ENCODE assay signal across 8 cellular contexts in the genomic region with DNA sequence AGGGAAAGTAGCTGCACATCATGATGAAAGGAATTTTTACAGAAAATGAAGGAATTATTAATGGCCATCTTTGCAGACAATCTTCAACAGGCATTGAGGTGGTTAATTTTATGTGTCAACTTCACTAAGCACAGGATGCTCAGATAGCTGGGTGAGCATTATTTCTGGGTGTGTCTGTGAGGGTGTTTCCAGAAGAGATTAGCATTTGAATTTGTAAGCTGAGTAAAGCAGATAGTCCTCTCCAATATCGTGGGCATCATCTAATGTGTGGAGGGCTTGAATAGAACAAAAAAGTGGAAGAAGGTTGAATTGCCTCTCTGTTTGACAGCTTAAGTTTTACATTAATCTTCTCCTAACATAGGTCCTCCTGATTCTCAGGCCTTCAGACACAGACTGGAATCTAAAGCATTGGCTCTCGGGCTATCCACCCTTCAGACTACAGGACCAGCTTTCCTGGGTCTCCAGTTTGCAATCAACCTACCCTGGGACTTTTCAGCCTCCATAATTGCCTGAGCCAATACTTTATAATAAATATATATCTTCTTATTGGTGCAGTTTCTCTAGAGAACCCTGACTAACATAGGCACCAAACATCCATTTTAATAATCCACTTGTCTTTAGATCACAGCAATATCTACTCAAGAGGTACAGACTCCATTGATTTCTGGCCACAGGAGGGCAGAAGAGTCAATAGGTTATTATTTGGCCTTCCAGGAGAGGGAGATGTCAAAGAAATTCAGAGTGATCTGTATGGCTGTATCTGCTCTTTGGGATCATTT. TPM values are rescaled to one million over a fixed set of nuclear protein-coding genes. Genes with fewer than 3 reads are reported as not detected.
A peak's percentile ranks its signal among the peaks of the same experiment; 100 is the strongest.
DNase-seq lines count a peak whose midpoint lies in the region; ATAC-seq, FAIRE-seq and TF ChIP-seq lines count a peak whose summit lies in the region.

No MANE protein-coding gene starts in this region.

- H3K4me3 Mint-ChIP-seq in MCF 10A (ENCODE audit: unreplicated experiment): no peak overlapping the region

- no peaks in the 10 kb centered on the region for H3K4me1 Mint-ChIP-seq in MCF 10A (ENCODE audit: insufficient read depth, unreplicated experiment)

- peak; percentile 57 for DNase-seq in DMS53 treated with DMSO at 0.1 percent for 48 hours (lab: John Stamatoyannopoulos, UW; ENCODE audit: unreplicated experiment)
- peak; percentile 31 for DNase-seq in NCI-H226
- peak; percentile 62 for DNase-seq in MCF 10A (ENCODE audit: unreplicated experiment)
- peak; percentile 56 for DNase-seq in left kidney (ENCODE audit: low read depth, low spot score)

- no peak overlapping the region for H3K27ac Mint-ChIP-seq in MCF 10A (ENCODE audit: low read depth, unreplicated experiment)

- POLR2A ChIA-PET in MCF 10A (lab: Yijun Ruan, JAX): no interaction called here

- peak; percentile 90 for FAIRE-seq in A204.1 (lab: Jason Lieb, UNC)

- no peaks in the 10 kb centered on the region for H3K36me3 Mint-ChIP-seq in MCF 10A (ENCODE audit: insufficient read depth, unreplicated experiment)

- TF ChIP-seq CTCF in MCF 10A (IDR thresholded peaks at IDR 0.05; ENCODE audit: unreplicated experiment): peak; percentile 45

- ATAC-seq in HG02623 (IDR thresholded peaks at IDR 0.05; ENCODE audit: unreplicated experiment) (peak; percentile 66), GM21515 (IDR thresholded peaks at IDR 0.05; ENCODE audit: unreplicated experiment) (no peak), HG03469 (IDR thresholded peaks at IDR 0.05; ENCODE audit: unreplicated experiment) (no peak)

- CTCF ChIA-PET in MCF 10A (lab: Yijun Ruan, JAX): interaction anchor here (0.6 to 4.2 kb wide), 33 partner anchors 9 to 1100 kb away, joined by 3 to 49 read pairs (median 4); no protein-coding TSS in a partner anchor

- no TSS peak for BruUV-seq in MCF 10A (replicated peaks; lab: Mats Ljungman, UMichigan)

- H3K9me3 Mint-ChIP-seq in MCF 10A (ENCODE audit: unreplicated experiment): no peaks in the 10 kb centered on the region

- H3K27me3 Mint-ChIP-seq in MCF 10A (ENCODE audit: insufficient read depth, unreplicated experiment): no peaks in the 10 kb centered on the region

- intact Hi-C loops in MCF 10A (cut with micrococcal nuclease): loop anchor here (1.0 to 2.0 kb wide), 2 partner anchors 133 to 317 kb away; no protein-coding TSS in a partner anchor

RNA-seq across cellular contexts. Expression of gene CRPPA, which starts 10.5 kb away (rescaled TPM):
- total RNA-seq in MCF 10A (2022): 0.81 and 1.1 TPM in 2 replicates

RNA-seq across cellular contexts. Expression of gene SOSTDC1, which starts 33.7 kb away (rescaled TPM):
- total RNA-seq in MCF 10A (2022): not detected in 2 replicates
